8 cellular contexts compared by ENCODE assay signal in genomic region chr1:32221980-32222751, GRCh38. TPM values are rescaled to one million over a fixed set of nuclear protein-coding genes. Genes with fewer than 3 reads are reported as not detected.
DNase-seq lines count a peak whose midpoint lies in the region; FAIRE-seq lines count a peak whose summit lies in the region.

Gene EIF3I, plus strand, starts transcription at chr1:32222407. Its CDS starts 35 bp downstream, at chr1:32222442.
Gene TMEM234, minus strand, starts transcription at chr1:32222353. Its CDS starts 31 bp downstream, at chr1:32222322.

- H3K4me3 ChIP-seq in neuron (ENCODE audit: low read length) (peak within 1 kb of the TSS; percentile 88), subcutaneous abdominal adipose tissue (ENCODE audit: low read depth in 1 of 5, low read length in 5 of 5) (peak within 1 kb of the TSS; percentile 88 to 98 (median 93))

- H3K4me3 Mint-ChIP-seq in activated naive CD4-positive, alpha-beta T cell treated with anti-CD3 and anti-CD28 coated beads for 36 hours: peak within 1 kb of the TSS; percentile 95

- DNase-seq in HCEC 1CT: peak; percentile 90
- peak; percentile 89 for DNase-seq in MV-4-11 (lab: John Stamatoyannopoulos, UW)
- peak; percentile 89 for DNase-seq in SK-N-DZ (ENCODE audit: low spot score)
- DNase-seq in activated naive CD4-positive, alpha-beta T cell treated with anti-CD3 and anti-CD28 coated beads for 36 hours: peak; percentile 96
- DNase-seq in frontal cortex (ENCODE audit: low spot score in 2 of 2): peak; percentile 86 to 97

- H3K36me3 Mint-ChIP-seq in activated naive CD4-positive, alpha-beta T cell treated with anti-CD3 and anti-CD28 coated beads for 36 hours (ENCODE audit: low read depth): peaks cover 14% of the 10 kb centered on the region

- H3K27me3 ChIP-seq in neuron (ENCODE audit: insufficient read depth, low read length): no peaks in the 10 kb centered on the region
- no peaks in the 10 kb centered on the region for H3K27me3 ChIP-seq in subcutaneous abdominal adipose tissue (ENCODE audit: control insufficient read depth in 5 of 5, insufficient read depth in 4 of 5, low read length in 5 of 5)

- H3K9me3 ChIP-seq in ES-I3 (ENCODE audit: control insufficient read depth, insufficient read depth, low read length) (no peaks in the 10 kb centered on the region), neuron (ENCODE audit: low read length) (no peaks in the 10 kb centered on the region), subcutaneous abdominal adipose tissue (ENCODE audit: control insufficient read depth in 5 of 5, low read length in 5 of 5) (no peaks in the 10 kb centered on the region)

- H2AFZ ChIP-seq in neuron (ENCODE audit: low read depth, low read length): peak within 1 kb of the TSS; percentile 65

- H3K9me3 Mint-ChIP-seq in activated naive CD4-positive, alpha-beta T cell treated with anti-CD3 and anti-CD28 coated beads for 36 hours: no peaks in the 10 kb centered on the region

- FAIRE-seq in frontal cortex (lab: Jason Lieb, UNC): no peak

- H3K27ac ChIP-seq in subcutaneous abdominal adipose tissue (ENCODE audit: low read depth, low read length): peak within 1 kb of the TSS; percentile 97

- H3K9ac ChIP-seq in ES-I3 (ENCODE audit: low read depth, low read length) (peak within 1 kb of the TSS; percentile 96), subcutaneous abdominal adipose tissue (ENCODE audit: low read length in 5 of 5) (peak within 1 kb of the TSS; percentile 90 to 98 (median 96))

- H3K4me1 ChIP-seq in ES-I3 (ENCODE audit: insufficient read depth, low read length): peaks cover 10% of the 10 kb centered on the region
- peaks cover 15% of the 10 kb centered on the region for H3K4me1 ChIP-seq in neuron (ENCODE audit: insufficient read depth, low read length)
- peaks cover 7 to 32% (median 28%) of the 10 kb centered on the region in 5 donors for H3K4me1 ChIP-seq in subcutaneous abdominal adipose tissue (ENCODE audit: control insufficient read depth in 5 of 5, insufficient read depth in 5 of 5, low read length in 5 of 5)

- intact Hi-C loops in activated naive CD4-positive, alpha-beta T cell treated with anti-CD3 and anti-CD28 coated beads for 36 hours (cut with micrococcal nuclease): loop anchor here (1.0 to 5.0 kb wide), 6 partner anchors 19 to 130 kb away; partner anchors contain the start of genes CCDC28B and TXLNA

- H3K27ac Mint-ChIP-seq in activated naive CD4-positive, alpha-beta T cell treated with anti-CD3 and anti-CD28 coated beads for 36 hours: peak within 1 kb of the TSS; percentile 97

- H3K27me3 Mint-ChIP-seq in activated naive CD4-positive, alpha-beta T cell treated with anti-CD3 and anti-CD28 coated beads for 36 hours (ENCODE audit: low read depth): no peaks in the 10 kb centered on the region

- CTCF ChIA-PET in activated naive CD4-positive, alpha-beta T cell treated with anti-CD3 and anti-CD28 coated beads for 36 hours (lab: Charles Lee): interaction anchor here (1.8 to 1.9 kb wide), 2 partner anchors 26 to 28 kb away, joined by 5 to 8 read pairs; partner anchors contain the start of gene LCK

- peaks cover 35% of the 10 kb centered on the region for H3K4me1 Mint-ChIP-seq in activated naive CD4-positive, alpha-beta T cell treated with anti-CD3 and anti-CD28 coated beads for 36 hours (ENCODE audit: low read depth)

- H3K36me3 ChIP-seq in ES-I3 (ENCODE audit: insufficient read depth, low read length): peaks cover 15% of the 10 kb centered on the region; the same call in 1 of the 2 replicates
- peaks cover 40% of the 10 kb centered on the region for H3K36me3 ChIP-seq in neuron (ENCODE audit: insufficient read depth, low read length)
- H3K36me3 ChIP-seq in subcutaneous abdominal adipose tissue (ENCODE audit: control insufficient read depth in 5 of 5, insufficient read depth in 5 of 5, low read length in 5 of 5): peaks cover 0 to 50% (median 32%) of the 10 kb centered on the region in 5 donors

RNA-seq across cellular contexts. Expression of gene EIF3I, which starts in this region (rescaled TPM):
- polyA plus RNA-seq in SK-N-DZ (2014; cell fraction: cytosol; rRNA removed): 277 and 292 TPM in 2 replicates
- polyA plus RNA-seq in SK-N-DZ (2014; cell fraction: nucleus; rRNA removed): 42.4 and 53.0 TPM in 2 replicates
- total RNA-seq in activated naive CD4-positive, alpha-beta T cell treated with anti-CD3 and anti-CD28 coated beads for 36 hours: 100 to 1,000 TPM; 382 to 391 TPM
- total RNA-seq in frontal cortex: 98.6 TPM

RNA-seq across cellular contexts. Expression of gene TMEM234, which starts in this region (rescaled TPM):
- 1.9 and 4.3 TPM in 2 replicates for polyA plus RNA-seq in SK-N-DZ (2014; cell fraction: cytosol; rRNA removed)
- 12.7 and 14.0 TPM in 2 replicates for polyA plus RNA-seq in SK-N-DZ (2014; cell fraction: nucleus; rRNA removed)
- 1 to 10 TPM; 5.1 to 6.4 TPM for total RNA-seq in activated naive CD4-positive, alpha-beta T cell treated with anti-CD3 and anti-CD28 coated beads for 36 hours
- total RNA-seq in frontal cortex: 12.2 TPM

Comparison
In these comparisons a context has a peak if more than half of its experiments do, and no peak if none do; other contexts are left out.
1. Peak in every context shown above with its lines: DNase-seq, H3K4me3 ChIP-seq and H3K27ac ChIP-seq.